ENCODE assay signal across 8 cellular contexts in genomic region chr17:65531508-65532431, GRCh38. TPM values are rescaled to one million over a fixed set of nuclear protein-coding genes. Genes with fewer than 3 reads are reported as not detected.
A peak's percentile ranks its signal among the peaks of the same experiment; 100 is the strongest.
DNase-seq lines count a peak whose midpoint lies in the region; ATAC-seq and TF ChIP-seq lines count a peak whose summit lies in the region.

No MANE protein-coding gene starts in this region.

- peak overlapping the region; percentile 18; the same call in 1 of the 2 replicates for H3K9ac ChIP-seq in iPS-20b (ENCODE audit: low read depth, low read length)

- TF ChIP-seq CTCF in spleen (IDR thresholded peaks at IDR 0.05 in 8 of 11, conservative IDR thresholded peaks at IDR 0.05 in 3 of 11) (peak in 3 of 11 experiments; percentile 7 to 18 (median 18)), CD14-positive monocyte (IDR thresholded peaks at IDR 0.05) (no peak), MCF 10A (IDR thresholded peaks at IDR 0.05; ENCODE audit: unreplicated experiment) (no peak)

- CTCF ChIA-PET in MCF 10A (lab: Yijun Ruan, JAX), result interaction anchor here (0.6 kb wide), 2 partner anchors 927 to 1078 kb away, joined by 3 read pairs; no protein-coding TSS in a partner anchor

- H3K36me3 Mint-ChIP-seq in CD14-positive monocyte, result no peaks in the 10 kb centered on the region
- H3K36me3 Mint-ChIP-seq in MCF 10A (ENCODE audit: insufficient read depth, unreplicated experiment), result no peaks in the 10 kb centered on the region

- peaks cover 26% of the 10 kb centered on the region for H3K4me1 ChIP-seq in iPS-20b (ENCODE audit: insufficient read depth, low read length)
- H3K4me1 ChIP-seq in spleen, result peaks cover 0 to 44% (median 22%) of the 10 kb centered on the region in 6 donors

- H3K36me3 ChIP-seq in iPS-20b (ENCODE audit: insufficient read depth, low read depth, low read length) (peaks cover 80% of the 10 kb centered on the region), spleen (peaks cover 0 to 56% (median 12%) of the 10 kb centered on the region in 6 donors)

- POLR2A ChIA-PET in MCF 10A (lab: Yijun Ruan, JAX), result interaction anchor here (0.8 to 1.1 kb wide), 2 partner anchors 260 to 262 kb away, joined by 3 read pairs; no protein-coding TSS in a partner anchor

- H3K9me3 Mint-ChIP-seq in CD14-positive monocyte (peaks cover 0 to 8% (median 2%) of the 10 kb centered on the region in 7 donors), MCF 10A (ENCODE audit: unreplicated experiment) (no peaks in the 10 kb centered on the region)

- H3K9me3 ChIP-seq in iPS-20b (ENCODE audit: insufficient read depth, low read depth, low read length) (no peaks in the 10 kb centered on the region), spleen (no peaks in the 10 kb centered on the region)

- peak; percentile 71 for DNase-seq in HCEC 1CT
- DNase-seq in spleen, result peak; percentile 64
- no peak for DNase-seq in CD14-positive monocyte (ENCODE audit: low spot score)
- no peak for DNase-seq in COLO668 (lab: John Stamatoyannopoulos, UW; ENCODE audit: unreplicated experiment)
- DNase-seq in MCF 10A (ENCODE audit: unreplicated experiment), result no peak

- WGBS in adipose tissue, 3 donors, result 29 to 50% (median 41%) methylated on average over 15 of the region's 15 CpGs
- WGBS in spleen, 5 donors, result 59 to 81% (median 67%) methylated on average over 15 of the region's 15 CpGs

- H3K4me1 Mint-ChIP-seq in CD14-positive monocyte, result no peaks in the 10 kb centered on the region
- H3K4me1 Mint-ChIP-seq in MCF 10A (ENCODE audit: insufficient read depth, unreplicated experiment), result no peaks in the 10 kb centered on the region

- H3K27me3 ChIP-seq in iPS-20b (ENCODE audit: insufficient read depth, low read length) (no peaks in the 10 kb centered on the region), spleen (replicated peaks in 1 of 7) (no peaks in the 10 kb centered on the region)

- ATAC-seq in GM21576 (IDR thresholded peaks at IDR 0.05; ENCODE audit: unreplicated experiment), result no peak

- intact Hi-C loops in spleen (cut with DNase I; ENCODE audit: low total_unique reads) (no loop called here), CD14-positive monocyte (cut with micrococcal nuclease) (no loop called here), MCF 10A (cut with micrococcal nuclease) (no loop called here)

- peak overlapping the region; percentile 21; the same call in 1 of the 2 replicates for H3K4me3 ChIP-seq in iPS-20b (ENCODE audit: low read length)
- no peak overlapping the region for H3K4me3 ChIP-seq in spleen

- H3K27me3 Mint-ChIP-seq in CD14-positive monocyte (ENCODE audit: low read depth in 3 of 3) (peaks cover 2 to 6% (median 6%) of the 10 kb centered on the region in 3 donors), MCF 10A (ENCODE audit: insufficient read depth, unreplicated experiment) (no peaks in the 10 kb centered on the region)

- H3K27ac ChIP-seq in adipose tissue (ENCODE audit: low read depth, low read length) (peak overlapping the region; percentile 52), iPS-20b (ENCODE audit: low read length) (no peak overlapping the region), spleen (peak overlapping the region in 4 of 8 donors; percentile 27 to 60 (median 56))

- BruUV-seq in MCF 10A (replicated peaks; lab: Mats Ljungman, UMichigan), result no TSS peak

- TF ChIP-seq POLR2A in spleen (IDR thresholded peaks at IDR 0.05), result no peak

- no peak overlapping the region for H3K4me3 Mint-ChIP-seq in CD14-positive monocyte
- no peak overlapping the region for H3K4me3 Mint-ChIP-seq in MCF 10A (ENCODE audit: unreplicated experiment)

- H3K27ac Mint-ChIP-seq in CD14-positive monocyte (no peak overlapping the region), MCF 10A (ENCODE audit: low read depth, unreplicated experiment) (no peak overlapping the region)

RNA-seq across cellular contexts. Expression of gene AXIN2, which starts 29.7 kb away (rescaled TPM):
- polyA plus RNA-seq in adipose tissue, result 1 to 10 TPM; 2.2 to 7.5 (median 6.9) TPM
- total RNA-seq in spleen, result 10 to 100 TPM in 6 of 7 donors, 1 to 10 TPM in 1; 9.8 to 16.6 (median 15.1) TPM
- polyA plus RNA-seq in spleen, result 1 to 10 TPM; 1.1 to 3.0 (median 1.8) TPM
- polyA plus RNA-seq in CD14-positive monocyte, result under 1 TPM in 1 of 2 donors, not detected in 1; 0.10 TPM
- 0.16 and 0.52 TPM in 2 replicates for total RNA-seq in MCF 10A (2022)

Comparison
In these comparisons a context has a peak if more than half of its experiments do, and no peak if none do; other contexts are left out.
1. DNase-seq: peak in HCEC 1CT (single experiment) and spleen (single experiment); none in CD14-positive monocyte (single experiment), COLO668 (single experiment) and MCF 10A (single experiment).